15 cellular contexts compared by ENCODE assay signal in the genomic region with DNA sequence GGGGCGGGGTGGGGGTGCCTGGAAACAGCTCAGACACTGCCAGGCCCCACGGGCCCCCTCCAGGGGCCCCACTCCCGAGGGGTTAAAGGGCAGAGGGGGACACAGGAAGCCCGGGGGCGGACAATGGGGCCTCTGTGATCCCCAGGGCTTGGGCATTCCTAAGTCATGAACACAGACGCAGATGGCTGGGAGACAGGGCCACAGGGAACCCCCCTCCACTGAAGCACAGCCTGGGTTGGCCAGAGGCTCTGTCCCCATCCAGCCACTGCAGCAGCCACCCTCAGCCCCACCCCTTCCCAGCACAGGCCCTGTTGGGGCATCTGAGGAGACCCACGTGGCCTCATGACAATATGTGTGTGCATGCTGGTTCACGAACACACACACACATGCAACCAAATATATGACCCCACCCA. TPM values are rescaled to one million over a fixed set of nuclear protein-coding genes. Genes with fewer than 3 reads are reported as not detected.
DNase-seq lines count a peak whose midpoint lies in the region; ATAC-seq and TF ChIP-seq lines count a peak whose summit lies in the region.
"Had no signal": no experiment of that assay in that cellular context is flagged by ENCODE, and none has a peak within 500 bp of the region (broad histone marks: within the 10 kb centered on the region; RNA-seq: fewer than 3 reads in every experiment).

No MANE protein-coding gene starts in this region.

- no peak overlapping the region for H3K4me3 ChIP-seq in Caco-2 (ENCODE audit: low read depth, low read length)
- no peak overlapping the region for H3K4me3 ChIP-seq in HEK293 (ENCODE audit: low read depth, low read length)
- H3K4me3 ChIP-seq in testis: no peak overlapping the region
- H3K4me3 ChIP-seq: thoracic aorta had no signal

- 67% methylated on average over 4 of the region's 8 CpGs; no CpG with 5 or more reads in 1 of the 2 donors for WGBS in testis, 2 donors

- H3K4me1 Mint-ChIP-seq in Caco-2 (ENCODE audit: low read depth, unreplicated experiment): no peaks in the 10 kb centered on the region
- H3K4me1 Mint-ChIP-seq in brain: peaks cover 52% of the 10 kb centered on the region
- H3K4me1 Mint-ChIP-seq in nephron progenitor cell: peaks cover 58% of the 10 kb centered on the region

- H3K9me3 Mint-ChIP-seq in Caco-2 (ENCODE audit: unreplicated experiment): no peaks in the 10 kb centered on the region
- H3K9me3 Mint-ChIP-seq in brain: peaks cover 0 to 20% (median 7%) of the 10 kb centered on the region in 5 experiments
- H3K9me3 Mint-ChIP-seq in nephron progenitor cell: peaks cover 40% of the 10 kb centered on the region

- no peaks in the 10 kb centered on the region for H3K27me3 Mint-ChIP-seq in Caco-2 (ENCODE audit: insufficient read depth, unreplicated experiment)
- H3K27me3 Mint-ChIP-seq in brain: peaks cover 15% of the 10 kb centered on the region
- peaks cover 17% of the 10 kb centered on the region for H3K27me3 Mint-ChIP-seq in nephron progenitor cell (ENCODE audit: low read depth, poor library complexity)

- H3K36me3 ChIP-seq in Caco-2 (ENCODE audit: control insufficient read depth, insufficient read depth, low read length): no peaks in the 10 kb centered on the region
- H3K36me3 ChIP-seq in HEK293 (ENCODE audit: control insufficient read depth in 2 of 2, insufficient read depth in 1 of 2, low read length in 2 of 2): no peaks in the 10 kb centered on the region
- no peaks in the 10 kb centered on the region for H3K36me3 ChIP-seq in testis (ENCODE audit: low read depth, missing control alignments)
- H3K36me3 ChIP-seq: thoracic aorta had no signal

- H3K36me3 Mint-ChIP-seq in Caco-2 (ENCODE audit: insufficient read depth, unreplicated experiment) (no peaks in the 10 kb centered on the region), brain (no peaks in the 10 kb centered on the region), nephron progenitor cell (ENCODE audit: low read depth) (no peaks in the 10 kb centered on the region)

- no peak for TF ChIP-seq CTCF in Caco-2 (IDR thresholded peaks at IDR 0.05; ENCODE audit: insufficient read depth in 1 of 2, low read depth in 1 of 2, low read length in 1 of 2, severe bottlenecking in 1 of 2, unreplicated experiment in 1 of 2)
- TF ChIP-seq CTCF in HEK293 (tag by site-specific recombination; IDR thresholded peaks at IDR 0.05): no peak
- no peak for TF ChIP-seq CTCF in brain (conservative IDR thresholded peaks at IDR 0.05)
- TF ChIP-seq CTCF in nephron progenitor cell (IDR thresholded peaks at IDR 0.05): no peak
- no peak for TF ChIP-seq CTCF in testis (IDR thresholded peaks at IDR 0.05)

- CTCF ChIA-PET in Caco-2 (lab: Charles Lee) (no interaction called here), HEK293 (lab: Yijun Ruan, JAX) (interaction anchor here (0.6 kb wide), 1 partner anchor 42 kb away, joined by 5 read pairs; no protein-coding TSS in a partner anchor)

- H3K27ac ChIP-seq in HEK293 (ENCODE audit: extremely low read depth, low read depth, low read length): no peak overlapping the region
- no peak overlapping the region for H3K27ac ChIP-seq in testis
- H3K27ac ChIP-seq: thoracic aorta had no signal

- POLR2A ChIA-PET in Caco-2 (lab: Charles Lee): no interaction called here
- POLR2A ChIA-PET in HEK293 (lab: Yijun Ruan, JAX): no interaction called here

- H3K4me1 ChIP-seq in Caco-2: peaks cover 14% of the 10 kb centered on the region; the same call in 1 of the 2 replicates
- no peaks in the 10 kb centered on the region for H3K4me1 ChIP-seq in HEK293 (ENCODE audit: control insufficient read depth, insufficient read depth, low read length)
- H3K4me1 ChIP-seq in testis: no peaks in the 10 kb centered on the region

- TF ChIP-seq POLR2A in testis (IDR thresholded peaks at IDR 0.05): no peak

- H3K4me3 Mint-ChIP-seq in Caco-2 (ENCODE audit: unreplicated experiment) (peak overlapping the region; percentile 42), brain (peak overlapping the region; percentile 59 to 92 (median 80)), nephron progenitor cell (peak overlapping the region; percentile 60)

- ATAC-seq in HG03460 (IDR thresholded peaks at IDR 0.05; ENCODE audit: unreplicated experiment): no peak
- no peak for ATAC-seq in HG03025 (IDR thresholded peaks at IDR 0.05; ENCODE audit: low FRiP score, unreplicated experiment)

- intact Hi-C loops in Caco-2 (cut with micrococcal nuclease; ENCODE audit: unreplicated experiment) (loop anchor here (10.0 kb wide), 1 partner anchor 67 kb away; no protein-coding TSS in a partner anchor), testis (cut with DNase I; ENCODE audit: low total_unique reads) (no loop called here)

- H3K9me3 ChIP-seq in Caco-2 (no peaks in the 10 kb centered on the region), HEK293 (ENCODE audit: control insufficient read depth, insufficient read depth, low read depth, low read length) (no peaks in the 10 kb centered on the region), testis (no peaks in the 10 kb centered on the region)
- H3K9me3 ChIP-seq: thoracic aorta had no signal

- DNase-seq in Caco-2 (peak; percentile 54 to 84), nephron progenitor cell (no peak), testis (no peak), NCI-H526 treated with DMSO at 0.1 percent for 48 hours (lab: John Stamatoyannopoulos, UW) (no peak)
- DNase-seq: cortex of kidney; NCI-H1436 treated with DMSO at 0.1 percent for 48 hours; NCI-H524 treated with DMSO at 0.1 percent for 48 hours; stimulated activated CD4-positive, alpha-beta T cell treated with anti-CD3 and anti-CD28 coated beads, Interleukin-4, amount 100 ng/mL, for 1 hour; stimulated activated CD8-positive, alpha-beta memory T cell treated with anti-CD3 and anti-CD28 coated beads, Interleukin-4, amount 100 ng/mL, for 48 hours; SW 1271 had no signal

- no peaks in the 10 kb centered on the region for H3K27me3 ChIP-seq in Caco-2 (replicated peaks; ENCODE audit: control insufficient read depth, insufficient read depth, low read length)
- no peaks in the 10 kb centered on the region for H3K27me3 ChIP-seq in testis

- no TSS peak for BruUV-seq in Caco-2 (replicated peaks; lab: Mats Ljungman, UMichigan)

- H3K27ac Mint-ChIP-seq in Caco-2 (ENCODE audit: unreplicated experiment): peak overlapping the region; percentile 67
- peak overlapping the region in 4 of 5 experiments; percentile 45 to 85 (median 66) for H3K27ac Mint-ChIP-seq in brain
- H3K27ac Mint-ChIP-seq in nephron progenitor cell: no peak overlapping the region

TF ChIP-seq in HEK293, 187 proteins besides CTCF, POLR2A, EP300 and RAD21 (continues in another document):
- TF ChIP-seq, protein P1, sequence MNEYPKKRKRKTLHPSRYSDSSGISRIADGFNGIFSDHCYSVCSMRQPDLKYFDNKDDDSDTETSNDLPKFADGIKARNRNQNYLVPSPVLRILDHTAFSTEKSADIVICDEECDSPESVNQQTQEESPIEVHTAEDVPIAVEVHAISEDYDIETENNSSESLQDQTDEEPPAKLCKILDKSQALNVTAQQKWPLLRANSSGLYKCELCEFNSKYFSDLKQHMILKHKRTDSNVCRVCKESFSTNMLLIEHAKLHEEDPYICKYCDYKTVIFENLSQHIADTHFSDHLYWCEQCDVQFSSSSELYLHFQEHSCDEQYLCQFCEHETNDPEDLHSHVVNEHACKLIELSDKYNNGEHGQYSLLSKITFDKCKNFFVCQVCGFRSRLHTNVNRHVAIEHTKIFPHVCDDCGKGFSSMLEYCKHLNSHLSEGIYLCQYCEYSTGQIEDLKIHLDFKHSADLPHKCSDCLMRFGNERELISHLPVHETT (tag by site-specific recombination; IDR thresholded peaks at IDR 0.05): no peak
- TF ChIP-seq ZBTB7A (tag by site-specific recombination; IDR thresholded peaks at IDR 0.05; ENCODE audit: low read depth): no peak
- TF ChIP-seq, protein P2, sequence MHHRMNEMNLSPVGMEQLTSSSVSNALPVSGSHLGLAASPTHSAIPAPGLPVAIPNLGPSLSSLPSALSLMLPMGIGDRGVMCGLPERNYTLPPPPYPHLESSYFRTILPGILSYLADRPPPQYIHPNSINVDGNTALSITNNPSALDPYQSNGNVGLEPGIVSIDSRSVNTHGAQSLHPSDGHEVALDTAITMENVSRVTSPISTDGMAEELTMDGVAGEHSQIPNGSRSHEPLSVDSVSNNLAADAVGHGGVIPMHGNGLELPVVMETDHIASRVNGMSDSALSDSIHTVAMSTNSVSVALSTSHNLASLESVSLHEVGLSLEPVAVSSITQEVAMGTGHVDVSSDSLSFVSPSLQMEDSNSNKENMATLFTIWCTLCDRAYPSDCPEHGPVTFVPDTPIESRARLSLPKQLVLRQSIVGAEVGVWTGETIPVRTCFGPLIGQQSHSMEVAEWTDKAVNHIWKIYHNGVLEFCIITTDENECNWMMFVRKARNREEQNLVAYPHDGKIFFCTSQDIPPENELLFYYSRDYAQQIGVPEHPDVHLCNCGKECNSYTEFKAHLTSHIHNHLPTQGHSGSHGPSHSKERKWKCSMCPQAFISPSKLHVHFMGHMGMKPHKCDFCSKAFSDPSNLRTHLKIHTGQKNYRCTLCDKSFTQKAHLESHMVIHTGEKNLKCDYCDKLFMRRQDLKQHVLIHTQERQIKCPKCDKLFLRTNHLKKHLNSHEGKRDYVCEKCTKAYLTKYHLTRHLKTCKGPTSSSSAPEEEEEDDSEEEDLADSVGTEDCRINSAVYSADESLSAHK (tag by site-specific recombination; IDR thresholded peaks at IDR 0.05): peak; percentile 67

RNA-seq across cellular contexts. Expression of a gene that starts 3.9 kb away (rescaled TPM):
- total RNA-seq in Caco-2 (2022): 12.7 and 12.8 TPM in 2 replicates
- 91.5 TPM for polyA plus RNA-seq in brain (ENCODE audit: insufficient read depth, low read depth, low replicate concordance)
- 1 to 10 TPM; 1.7 to 4.5 TPM for total RNA-seq in testis
- 2.5 TPM for polyA plus RNA-seq in testis (ENCODE audit: insufficient read depth, low read depth, low replicate concordance)

RNA-seq across cellular contexts. Expression of a gene that starts 22.4 kb away (rescaled TPM):
- total RNA-seq in Caco-2 (2022) (not detected in 2 replicates), testis (1 to 10 TPM in 1 of 2 donors, under 1 TPM in 1; 0.74 to 1.1 TPM)
- polyA plus RNA-seq in brain (ENCODE audit: insufficient read depth, low read depth, low replicate concordance) (not detected), testis (ENCODE audit: insufficient read depth, low read depth, low replicate concordance) (1.3 TPM)
- total RNA-seq: thoracic aorta had no signal

RNA-seq across cellular contexts. Expression of a gene that starts 44.0 kb away (rescaled TPM):
- total RNA-seq in Caco-2 (2022): 13.0 and 15.7 TPM in 2 replicates
- polyA plus RNA-seq in brain (ENCODE audit: insufficient read depth, low read depth, low replicate concordance): 16.3 TPM
- 10 to 100 TPM; 34.6 to 41.3 TPM for total RNA-seq in testis
- 25.6 TPM for polyA plus RNA-seq in testis (ENCODE audit: insufficient read depth, low read depth, low replicate concordance)

RNA-seq across cellular contexts. Expression of a gene that starts 51.7 kb away (rescaled TPM):
- 1.3 and 1.8 TPM in 2 replicates for total RNA-seq in Caco-2 (2022)
- polyA plus RNA-seq in brain (ENCODE audit: insufficient read depth, low read depth, low replicate concordance): 128 TPM
- total RNA-seq in testis: 10 to 100 TPM; 13.5 to 17.2 TPM
- polyA plus RNA-seq in testis (ENCODE audit: insufficient read depth, low read depth, low replicate concordance): 11.2 TPM

RNA-seq across cellular contexts. Expression of a gene that starts 52.7 kb away (rescaled TPM):
- total RNA-seq in Caco-2 (2022) (91.3 and 93.8 TPM in 2 replicates), testis (10 to 100 TPM; 46.7 to 52.8 TPM)
- polyA plus RNA-seq in brain (ENCODE audit: insufficient read depth, low read depth, low replicate concordance) (118 TPM), testis (ENCODE audit: insufficient read depth, low read depth, low replicate concordance) (33.9 TPM)

Comparison
In these comparisons a context has a peak if more than half of its experiments do, and no peak if none do; other contexts are left out.
1. DNase-seq: peak in Caco-2 (2 of 2); none in nephron progenitor cell (single experiment), testis (single experiment) and NCI-H526 treated with DMSO at 0.1 percent for 48 hours (single experiment).
2. Peak in every context shown above with its lines, with median percentiles within 50 percentile points of each other: H3K4me3 Mint-ChIP-seq.